12 cellular contexts compared by ENCODE assay signal in the genomic region with DNA sequence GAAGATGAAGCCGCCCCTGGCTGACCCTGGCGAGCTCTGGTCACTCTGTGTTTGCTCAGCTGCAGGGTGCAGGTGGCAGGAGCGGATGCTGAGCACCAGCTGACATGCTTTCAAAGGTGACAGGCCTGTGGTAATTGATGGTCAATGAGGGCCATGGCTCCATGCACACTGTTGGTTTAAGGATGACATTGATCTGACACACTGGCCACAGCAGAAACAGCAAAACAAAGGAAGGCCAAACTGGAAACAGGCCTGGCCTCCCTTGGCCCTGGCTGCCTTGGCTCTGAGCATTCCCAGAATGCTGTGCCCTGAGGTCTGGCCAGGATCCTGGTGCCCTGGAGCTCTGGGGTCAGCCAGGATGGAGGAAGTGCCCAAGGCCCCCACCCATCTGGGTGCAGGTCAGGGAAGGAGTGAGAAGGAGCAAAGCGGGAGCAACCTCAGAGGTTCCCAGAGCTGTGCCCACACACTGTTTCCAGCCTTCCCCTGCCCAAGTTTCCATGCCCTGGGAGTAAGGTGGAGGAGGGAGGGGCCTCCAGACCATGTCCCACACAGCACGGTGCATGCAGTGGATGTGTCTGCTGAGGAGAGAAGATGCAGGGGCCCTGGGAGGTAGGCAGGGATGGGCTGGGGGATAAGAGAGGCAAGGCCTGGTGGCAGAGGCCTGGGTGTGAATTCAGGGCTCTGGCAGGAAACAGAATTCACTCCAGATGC.
DNase-seq lines count a peak whose midpoint lies in the region; ATAC-seq and TF ChIP-seq lines count a peak whose summit lies in the region.
"Had no signal": no experiment of that assay in that cellular context is flagged by ENCODE, and none has a peak within 500 bp of the region (broad histone marks: within the 10 kb centered on the region; RNA-seq: fewer than 3 reads in every experiment).

No MANE protein-coding gene starts in this region.

- H3K4me3 ChIP-seq in colonic mucosa (no peak overlapping the region), upper lobe of right lung (no peak overlapping the region)
- H3K4me3 ChIP-seq: suprapubic skin had no signal

- no peaks in the 10 kb centered on the region for H3K4me1 ChIP-seq in colonic mucosa
- peaks cover 8% of the 10 kb centered on the region for H3K4me1 ChIP-seq in upper lobe of right lung

- no peaks in the 10 kb centered on the region for H3K36me3 ChIP-seq in colonic mucosa
- H3K36me3 ChIP-seq in upper lobe of right lung: no peaks in the 10 kb centered on the region
- H3K36me3 ChIP-seq: suprapubic skin had no signal

- H3K27me3 ChIP-seq in colonic mucosa: no peaks in the 10 kb centered on the region
- no peaks in the 10 kb centered on the region for H3K27me3 ChIP-seq in upper lobe of right lung
- H3K27me3 ChIP-seq: suprapubic skin had no signal

- TF ChIP-seq CTCF in colonic mucosa (IDR thresholded peaks at IDR 0.05) (no peak), upper lobe of right lung (IDR thresholded peaks at IDR 0.05) (no peak)

- H3K27ac ChIP-seq in colonic mucosa: no peak overlapping the region
- no peak overlapping the region for H3K27ac ChIP-seq in upper lobe of right lung
- H3K27ac ChIP-seq: suprapubic skin had no signal

- peak; percentile 13 for ATAC-seq in upper lobe of right lung
- no peak for ATAC-seq in GM19035 (IDR thresholded peaks at IDR 0.05; ENCODE audit: unreplicated experiment)
- ATAC-seq in HG02571 (IDR thresholded peaks at IDR 0.05; ENCODE audit: unreplicated experiment): no peak

- DNase-seq in NCI-H510A treated with DMSO at 0.1 percent for 48 hours (lab: John Stamatoyannopoulos, UW) (peak; percentile 52), NCI-H510A (lab: John Stamatoyannopoulos, UW) (no peak), colonic mucosa (peak; percentile 14), medulla oblongata (ENCODE audit: extremely low spot score) (peak; percentile 29), upper lobe of right lung (no peak), middle frontal gyrus (ENCODE audit: extremely low spot score, low spot score) (no peak)
- DNase-seq: 8988T, occipital lobe, T-helper 1 cell had no signal

- H3K9me3 ChIP-seq in colonic mucosa (no peaks in the 10 kb centered on the region), upper lobe of right lung (no peaks in the 10 kb centered on the region)
- H3K9me3 ChIP-seq: suprapubic skin had no signal

- H3K9ac ChIP-seq in colonic mucosa (ENCODE audit: low read depth in 2 of 2, low read length in 2 of 2): no peak overlapping the region

- intact Hi-C loops in colonic mucosa (cut with DNase I): no loop called here
- intact Hi-C loops in upper lobe of right lung (cut with DNase I): no loop called here

Comparison
In these comparisons a context has a peak if more than half of its experiments do, and no peak if none do; other contexts are left out.
1. DNase-seq: peak in NCI-H510A treated with DMSO at 0.1 percent for 48 hours (single experiment), colonic mucosa (single experiment) and medulla oblongata (single experiment); none in NCI-H510A (single experiment), upper lobe of right lung (single experiment) and middle frontal gyrus (single experiment).